Comparison of ENCODE assay signal across 28 cellular contexts in genomic region chr2:15303874-15304273, GRCh38.
"Had no signal": no experiment of that assay in that cellular context is flagged by ENCODE, and none has a peak within 500 bp of the region (broad histone marks: within the 10 kb centered on the region; RNA-seq: fewer than 3 reads in every experiment).

No MANE protein-coding gene starts in this region.

- FAIRE-seq: astrocyte, bronchial epithelial cell had no signal

- DNase-seq: activated CD4-positive, alpha-beta memory T cell treated with anti-CD3 and anti-CD28 coated beads for 36 hours; activated CD4-positive, alpha-beta T cell treated with anti-CD3 and anti-CD28 coated beads for 36 hours; activated CD4-positive, alpha-beta T cell treated with anti-CD3 and anti-CD28 coated beads, Interleukin-2, amount 10 ng/mL, durations not matched to agents 24 days and 14 days; activated CD4-positive, CD25-positive, alpha-beta regulatory T cell; activated CD4-positive, CD25-positive, alpha-beta regulatory T cell treated with anti-CD3 and anti-CD28 coated beads, Interleukin-2, amount 50 U/mL, for 72 hours; activated CD8-positive, alpha-beta memory T cell treated with anti-CD3 and anti-CD28 coated beads, Interleukin-2, amount 10 ng/mL, durations not matched to agents 7 days and 5 days; activated CD8-positive, alpha-beta memory T cell treated with anti-CD3 and anti-CD28 coated beads, Interleukin-2, amount 50 U/mL, for 4 hours; activated CD8-positive, alpha-beta T cell treated with anti-CD3 and anti-CD28 coated beads, Interleukin-2, amount 10 ng/mL, durations not matched to agents 7 days and 5 days; activated effector memory CD4-positive, alpha-beta T cell treated with anti-CD3 and anti-CD28 coated beads, Interleukin-2, amount 50 U/mL, for 16 hours; activated naive CD4-positive, alpha-beta T cell treated with anti-CD3 and anti-CD28 coated beads for 36 hours; activated naive CD8-positive, alpha-beta T cell treated with anti-CD3 and anti-CD28 coated beads for 36 hours; activated naive CD8-positive, alpha-beta T cell treated with anti-CD3 and anti-CD28 coated beads, Interleukin-2, amount 50 U/mL, for 24 hours; activated T-cell treated with anti-CD3 and anti-CD28 coated beads, Interleukin-2, amount 50 U/mL, for 1 hour; activated T-cell treated with anti-CD3 and anti-CD28 coated beads, Interleukin-2, amount 50 U/mL, for 48 hours; adrenal gland; brain microvascular endothelial cell; dorsolateral prefrontal cortex; effector memory CD4-positive, alpha-beta T cell; endodermal cell; foreskin keratinocyte; gastrocnemius medialis; glutamatergic neuron; heart left ventricle; T-helper 1 cell had no signal

- H3K4me1 ChIP-seq: esophagus muscularis mucosa, foreskin keratinocyte, gastrocnemius medialis, heart left ventricle had no signal

- ATAC-seq: activated CD4-positive, alpha-beta T cell treated with anti-CD3 and anti-CD28 coated beads for 36 hours; activated CD8-positive, alpha-beta memory T cell treated with anti-CD3 and anti-CD28 coated beads, Interleukin-2, amount 10 ng/mL, durations not matched to agents 7 days and 5 days; activated CD8-positive, alpha-beta T cell treated with anti-CD3 and anti-CD28 coated beads, Interleukin-2, amount 10 ng/mL, durations not matched to agents 7 days and 5 days; activated naive CD8-positive, alpha-beta T cell treated with anti-CD3 and anti-CD28 coated beads, Interleukin-2, amount 50 U/mL, for 24 hours; foreskin keratinocyte; gastrocnemius medialis; heart left ventricle had no signal

- H3K27me3 ChIP-seq: adrenal gland, brain microvascular endothelial cell, dorsolateral prefrontal cortex, esophagus muscularis mucosa, foreskin keratinocyte, gastrocnemius medialis, heart left ventricle had no signal

- H3K4me3 ChIP-seq: adrenal gland, coronary artery, dorsolateral prefrontal cortex, esophagus muscularis mucosa, gastrocnemius medialis, heart left ventricle had no signal

- H3K9me3 ChIP-seq: adrenal gland, esophagus muscularis mucosa, gastrocnemius medialis, heart left ventricle had no signal

- H3K36me3 ChIP-seq: adrenal gland had no signal

- H3K27ac ChIP-seq: adrenal gland, brain microvascular endothelial cell, coronary artery, dorsolateral prefrontal cortex, esophagus muscularis mucosa, foreskin keratinocyte, gastrocnemius medialis, heart left ventricle had no signal
